Comparison of ENCODE assay signal across 8 cellular contexts in the genomic region with DNA sequence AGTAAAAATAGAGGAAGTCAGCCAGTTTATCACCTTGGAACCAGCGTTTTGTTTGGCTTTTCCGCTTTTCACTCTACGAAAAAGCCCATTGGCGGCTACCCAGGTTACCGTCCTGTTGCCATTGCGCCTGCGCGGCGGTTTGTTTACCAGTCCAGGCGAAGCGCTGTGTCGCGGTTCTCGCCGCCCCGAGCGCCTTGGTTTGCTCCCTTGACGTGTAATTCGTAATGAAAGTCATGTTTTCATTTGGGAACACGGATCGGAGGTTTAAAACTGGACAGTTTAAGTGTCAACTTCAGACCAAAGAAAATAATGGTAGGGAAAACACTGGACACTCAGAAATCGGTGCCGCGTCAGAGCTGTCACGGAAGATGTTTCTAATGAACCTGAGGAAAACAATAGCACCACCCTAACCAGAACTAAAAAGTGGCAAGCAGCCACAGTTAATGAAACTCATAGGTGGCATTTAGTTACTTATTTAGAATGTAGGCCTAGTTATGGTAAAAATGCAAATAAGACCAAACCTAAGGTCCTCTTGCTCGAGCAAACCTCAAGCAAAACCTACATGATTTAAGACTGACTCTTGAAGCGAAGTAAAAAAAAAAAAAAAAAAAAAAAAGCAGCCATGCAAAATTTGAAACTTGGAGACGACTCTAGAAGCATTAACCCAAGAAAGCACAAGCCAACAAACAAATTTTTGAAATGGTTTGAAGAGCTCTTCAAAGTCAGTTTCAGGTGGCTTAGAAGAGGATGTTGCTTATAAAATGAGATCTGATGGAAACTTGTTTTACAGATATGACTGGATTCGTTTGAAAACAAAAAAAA.
DNase-seq lines count a peak whose midpoint lies in the region; ATAC-seq and TF ChIP-seq lines count a peak whose summit lies in the region.

No MANE protein-coding gene starts in this region.

- H3K4me3 Mint-ChIP-seq in nephron progenitor cell = peak overlapping the region; percentile 97
- peak overlapping the region; percentile 80 to 89 for H3K4me3 Mint-ChIP-seq in stimulated activated naive CD8-positive, alpha-beta T cell treated with anti-CD3 and anti-CD28 coated beads, Interleukin-15, amount 100 ng/mL, for 72 hours

- DNase-seq in DMS153 (lab: John Stamatoyannopoulos, UW) = peak; percentile 82
- DNase-seq in KBM-7 = peak; percentile 95
- peak; percentile 97 for DNase-seq in RPMI8226
- DNase-seq in activated effector memory CD4-positive, alpha-beta T cell treated with Interleukin-2 at 50 U/mL for 16 hours = peak; percentile 86
- DNase-seq in fibroblast of the conjunctiva (ENCODE audit: low read depth) = peak; percentile 79
- DNase-seq in nephron progenitor cell = peak; percentile 87
- peak; percentile 87 to 91 for DNase-seq in stimulated activated naive CD8-positive, alpha-beta T cell treated with anti-CD3 and anti-CD28 coated beads, Interleukin-15, amount 100 ng/mL, for 72 hours

- peaks cover 17% of the 10 kb centered on the region for H3K4me1 Mint-ChIP-seq in nephron progenitor cell
- peaks cover 64% of the 10 kb centered on the region for H3K4me1 Mint-ChIP-seq in stimulated activated naive CD8-positive, alpha-beta T cell treated with anti-CD3 and anti-CD28 coated beads, Interleukin-15, amount 100 ng/mL, for 72 hours

- H3K9me3 Mint-ChIP-seq in nephron progenitor cell = no peaks in the 10 kb centered on the region
- H3K9me3 Mint-ChIP-seq in stimulated activated naive CD8-positive, alpha-beta T cell treated with anti-CD3 and anti-CD28 coated beads, Interleukin-15, amount 100 ng/mL, for 72 hours = no peaks in the 10 kb centered on the region

- peak overlapping the region; percentile 31 for H3K27ac Mint-ChIP-seq in nephron progenitor cell
- H3K27ac Mint-ChIP-seq in stimulated activated naive CD8-positive, alpha-beta T cell treated with anti-CD3 and anti-CD28 coated beads, Interleukin-15, amount 100 ng/mL, for 72 hours = peak overlapping the region; percentile 100

- no peaks in the 10 kb centered on the region for H3K36me3 Mint-ChIP-seq in nephron progenitor cell (ENCODE audit: low read depth)

- peak; percentile 57 for ATAC-seq in GM21723 (IDR thresholded peaks at IDR 0.05; ENCODE audit: unreplicated experiment)
- ATAC-seq in stimulated activated naive CD8-positive, alpha-beta T cell treated with anti-CD3 and anti-CD28 coated beads, Interleukin-15, amount 100 ng/mL, for 72 hours = peak; percentile 85

- no peak for TF ChIP-seq CTCF in nephron progenitor cell (IDR thresholded peaks at IDR 0.05)

- H3K27me3 Mint-ChIP-seq in nephron progenitor cell (ENCODE audit: low read depth, poor library complexity) = peaks cover 43% of the 10 kb centered on the region
- no peaks in the 10 kb centered on the region for H3K27me3 Mint-ChIP-seq in stimulated activated naive CD8-positive, alpha-beta T cell treated with anti-CD3 and anti-CD28 coated beads, Interleukin-15, amount 100 ng/mL, for 72 hours

- in situ Hi-C loops in KBM-7 (cut with MboI; ENCODE audit: low pct_unique_long_range_greater_than_20kb, low sequenced_read_pairs) = loop anchor here (25.0 kb wide), 2 partner anchors 309 to 609 kb away; no protein-coding TSS in a partner anchor

Comparison
In these comparisons a context has a peak if more than half of its experiments do, and no peak if none do; other contexts are left out.
1. Peak in every context shown above with its lines: DNase-seq and ATAC-seq.